In the genomic region with DNA sequence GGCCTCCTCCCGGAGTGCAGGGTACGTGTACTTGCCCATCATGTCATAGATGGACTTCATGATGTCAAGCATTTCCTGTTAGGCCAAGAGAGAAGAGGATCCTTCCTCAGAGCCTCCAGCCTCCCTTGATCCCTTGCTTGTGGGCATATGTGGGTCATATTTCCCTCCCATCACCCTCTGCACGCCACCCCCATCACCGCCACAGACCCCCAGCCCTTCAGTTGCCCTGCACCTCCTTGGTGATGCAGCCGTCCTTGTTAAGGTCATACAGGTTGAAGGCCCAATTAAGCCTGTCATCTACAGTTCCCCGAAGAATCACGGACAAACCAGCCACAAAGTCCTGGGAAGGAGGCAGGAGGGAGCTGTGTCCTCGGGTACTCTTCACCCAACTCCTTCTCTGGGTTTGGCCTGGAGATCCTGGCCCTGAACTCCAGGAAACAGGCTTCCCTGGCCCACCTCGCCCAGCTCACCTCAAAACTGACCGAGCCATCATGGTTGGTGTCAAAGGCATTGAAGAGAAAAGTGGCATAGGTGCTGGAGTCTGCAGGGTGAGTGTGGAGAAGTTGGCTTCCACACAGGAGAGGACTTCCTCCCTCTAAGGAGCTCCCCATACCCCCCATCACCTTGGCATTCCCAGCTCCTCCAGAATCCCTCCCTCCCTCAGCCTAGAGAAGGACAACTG, we compare ENCODE assay signal across 1 cellular context.
TF ChIP-seq lines count a peak whose summit lies in the region.

No MANE protein-coding gene starts in this region.

TF ChIP-seq in K562, 482 proteins besides CTCF, POLR2A, EP300 and RAD21:
- TF ChIP-seq SMC3 (conservative IDR thresholded peaks at IDR 0.05; ENCODE audit: insufficient read depth, low read depth, low read length) (no peak), TSC22D4 (tag; IDR thresholded peaks at IDR 0.05) (no peak), MYNN (IDR thresholded peaks at IDR 0.05) (no peak), MYNN (CRISPR knock-in tag; IDR thresholded peaks at IDR 0.05) (no peak), TAF15 (IDR thresholded peaks at IDR 0.05; ENCODE audit: low read depth, low read length) (no peak), PRMT5 (CRISPR knock-in tag; IDR thresholded peaks at IDR 0.05) (no peak), SREBF2 (CRISPR knock-in tag; IDR thresholded peaks at IDR 0.05) (no peak), ZNF24 (IDR thresholded peaks at IDR 0.05) (no peak), ZSCAN29 (IDR thresholded peaks at IDR 0.05) (no peak), RBM17 (IDR thresholded peaks at IDR 0.05; ENCODE audit: borderline replicate concordance, low read depth, low read length) (no peak), EWSR1 (IDR thresholded peaks at IDR 0.05; ENCODE audit: borderline replicate concordance, low read depth, partially characterized antibody) (no peak), FOXA1 (IDR thresholded peaks at IDR 0.05; ENCODE audit: borderline replicate concordance) (no peak), GTF2E2 (tag; IDR thresholded peaks at IDR 0.05) (no peak), RB1 (IDR thresholded peaks at IDR 0.05; ENCODE audit: low read depth) (no peak), ZFPM2 (CRISPR knock-in tag; IDR thresholded peaks at IDR 0.05) (no peak)
- TF ChIP-seq, protein P1, sequence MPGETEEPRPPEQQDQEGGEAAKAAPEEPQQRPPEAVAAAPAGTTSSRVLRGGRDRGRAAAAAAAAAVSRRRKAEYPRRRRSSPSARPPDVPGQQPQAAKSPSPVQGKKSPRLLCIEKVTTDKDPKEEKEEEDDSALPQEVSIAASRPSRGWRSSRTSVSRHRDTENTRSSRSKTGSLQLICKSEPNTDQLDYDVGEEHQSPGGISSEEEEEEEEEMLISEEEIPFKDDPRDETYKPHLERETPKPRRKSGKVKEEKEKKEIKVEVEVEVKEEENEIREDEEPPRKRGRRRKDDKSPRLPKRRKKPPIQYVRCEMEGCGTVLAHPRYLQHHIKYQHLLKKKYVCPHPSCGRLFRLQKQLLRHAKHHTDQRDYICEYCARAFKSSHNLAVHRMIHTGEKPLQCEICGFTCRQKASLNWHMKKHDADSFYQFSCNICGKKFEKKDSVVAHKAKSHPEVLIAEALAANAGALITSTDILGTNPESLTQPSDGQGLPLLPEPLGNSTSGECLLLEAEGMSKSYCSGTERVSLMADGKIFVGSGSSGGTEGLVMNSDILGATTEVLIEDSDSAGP (CRISPR knock-in tag; IDR thresholded peaks at IDR 0.05): no peak
- TF ChIP-seq, protein P2, sequence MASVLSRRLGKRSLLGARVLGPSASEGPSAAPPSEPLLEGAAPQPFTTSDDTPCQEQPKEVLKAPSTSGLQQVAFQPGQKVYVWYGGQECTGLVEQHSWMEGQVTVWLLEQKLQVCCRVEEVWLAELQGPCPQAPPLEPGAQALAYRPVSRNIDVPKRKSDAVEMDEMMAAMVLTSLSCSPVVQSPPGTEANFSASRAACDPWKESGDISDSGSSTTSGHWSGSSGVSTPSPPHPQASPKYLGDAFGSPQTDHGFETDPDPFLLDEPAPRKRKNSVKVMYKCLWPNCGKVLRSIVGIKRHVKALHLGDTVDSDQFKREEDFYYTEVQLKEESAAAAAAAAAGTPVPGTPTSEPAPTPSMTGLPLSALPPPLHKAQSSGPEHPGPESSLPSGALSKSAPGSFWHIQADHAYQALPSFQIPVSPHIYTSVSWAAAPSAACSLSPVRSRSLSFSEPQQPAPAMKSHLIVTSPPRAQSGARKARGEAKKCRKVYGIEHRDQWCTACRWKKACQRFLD (CRISPR knock-in tag; IDR thresholded peaks at IDR 0.05): no peak
- TF ChIP-seq, protein P3, sequence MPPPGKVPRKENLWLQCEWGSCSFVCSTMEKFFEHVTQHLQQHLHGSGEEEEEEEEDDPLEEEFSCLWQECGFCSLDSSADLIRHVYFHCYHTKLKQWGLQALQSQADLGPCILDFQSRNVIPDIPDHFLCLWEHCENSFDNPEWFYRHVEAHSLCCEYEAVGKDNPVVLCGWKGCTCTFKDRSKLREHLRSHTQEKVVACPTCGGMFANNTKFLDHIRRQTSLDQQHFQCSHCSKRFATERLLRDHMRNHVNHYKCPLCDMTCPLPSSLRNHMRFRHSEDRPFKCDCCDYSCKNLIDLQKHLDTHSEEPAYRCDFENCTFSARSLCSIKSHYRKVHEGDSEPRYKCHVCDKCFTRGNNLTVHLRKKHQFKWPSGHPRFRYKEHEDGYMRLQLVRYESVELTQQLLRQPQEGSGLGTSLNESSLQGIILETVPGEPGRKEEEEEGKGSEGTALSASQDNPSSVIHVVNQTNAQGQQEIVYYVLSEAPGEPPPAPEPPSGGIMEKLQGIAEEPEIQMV (tag; conservative IDR thresholded peaks at IDR 0.05; ENCODE audit: low read depth): no peak
- TF ChIP-seq, protein P4, sequence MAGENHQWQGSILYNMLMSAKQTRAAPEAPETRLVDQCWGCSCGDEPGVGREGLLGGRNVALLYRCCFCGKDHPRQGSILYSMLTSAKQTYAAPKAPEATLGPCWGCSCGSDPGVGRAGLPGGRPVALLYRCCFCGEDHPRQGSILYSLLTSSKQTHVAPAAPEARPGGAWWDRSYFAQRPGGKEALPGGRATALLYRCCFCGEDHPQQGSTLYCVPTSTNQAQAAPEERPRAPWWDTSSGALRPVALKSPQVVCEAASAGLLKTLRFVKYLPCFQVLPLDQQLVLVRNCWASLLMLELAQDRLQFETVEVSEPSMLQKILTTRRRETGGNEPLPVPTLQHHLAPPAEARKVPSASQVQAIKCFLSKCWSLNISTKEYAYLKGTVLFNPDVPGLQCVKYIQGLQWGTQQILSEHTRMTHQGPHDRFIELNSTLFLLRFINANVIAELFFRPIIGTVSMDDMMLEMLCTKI (IDR thresholded peaks at IDR 0.05; ENCODE audit: partially characterized antibody): no peak
